ENCODE assay signal across 22 cellular contexts in the genomic region with DNA sequence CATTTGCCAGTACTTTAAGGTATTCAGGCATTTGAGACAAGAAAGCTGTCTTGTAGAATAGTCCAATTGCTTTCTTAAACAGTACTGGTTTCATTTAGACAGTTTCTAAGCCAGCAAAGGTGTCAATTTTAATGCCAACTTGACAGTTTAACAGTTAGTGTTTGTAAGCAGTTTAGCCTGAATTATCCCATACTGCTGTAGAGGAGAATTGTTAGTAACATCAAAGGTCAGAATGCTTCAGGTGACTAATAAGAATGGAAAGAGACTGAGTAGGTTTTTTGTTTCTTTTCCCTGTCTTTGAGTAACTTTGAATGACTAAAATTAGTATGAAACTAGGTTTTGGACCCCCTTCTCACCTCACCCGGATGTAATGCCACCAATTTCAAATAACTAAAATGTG. TPM values are rescaled to one million over a fixed set of nuclear protein-coding genes. Genes with fewer than 3 reads are reported as not detected.
DNase-seq lines count a peak whose midpoint lies in the region; ATAC-seq, FAIRE-seq and TF ChIP-seq lines count a peak whose summit lies in the region.
"Had no signal": no experiment of that assay in that cellular context is flagged by ENCODE, and none has a peak within 500 bp of the region (broad histone marks: within the 10 kb centered on the region; RNA-seq: fewer than 3 reads in every experiment).

No MANE protein-coding gene starts in this region.

- TF ChIP-seq EP300 in HepG2 (IDR thresholded peaks at IDR 0.05; ENCODE audit: low read depth in 2 of 2, low read length in 2 of 2) (no peak), HepG2 (CRISPR knock-in tag; IDR thresholded peaks at IDR 0.05; ENCODE audit: borderline replicate concordance) (no peak)

- no peak overlapping the region for H3K4me2 ChIP-seq in HepG2 (ENCODE audit: low read depth, low read length)
- peak overlapping the region; percentile 2 for H3K4me2 ChIP-seq in endothelial cell of umbilical vein (ENCODE audit: insufficient read depth, low read length)

- H3K36me3 Mint-ChIP-seq in activated CD4-positive, alpha-beta T cell treated with anti-CD3 and anti-CD28 coated beads for 36 hours (ENCODE audit: low read depth), result peaks cover 23% of the 10 kb centered on the region
- H3K36me3 Mint-ChIP-seq in activated CD4-positive, alpha-beta T cell treated with anti-CD3 and anti-CD28 coated beads, Interleukin-2, amount 10 ng/mL, durations not matched to agents 7 days and 5 days (ENCODE audit: low read depth), result peaks cover 20% of the 10 kb centered on the region

- H3K4me1 Mint-ChIP-seq in activated CD4-positive, alpha-beta T cell treated with anti-CD3 and anti-CD28 coated beads for 36 hours, result peaks cover 32% of the 10 kb centered on the region
- peaks cover 20% of the 10 kb centered on the region for H3K4me1 Mint-ChIP-seq in activated CD4-positive, alpha-beta T cell treated with anti-CD3 and anti-CD28 coated beads, Interleukin-2, amount 10 ng/mL, durations not matched to agents 7 days and 5 days

- H3K9me3 ChIP-seq in HepG2 (ENCODE audit: low read length) (no peaks in the 10 kb centered on the region), right lobe of liver (no peaks in the 10 kb centered on the region), endothelial cell of umbilical vein (replicated peaks; ENCODE audit: control insufficient read depth, insufficient read depth, low read length) (no peaks in the 10 kb centered on the region), uterus (no peaks in the 10 kb centered on the region)
- H3K9me3 ChIP-seq: gastroesophageal sphincter, upper lobe of right lung had no signal

- TF ChIP-seq CTCF in HepG2 (CRISPR knock-in tag; IDR thresholded peaks at IDR 0.05), result no peak
- no peak for TF ChIP-seq CTCF in right lobe of liver (IDR thresholded peaks at IDR 0.05)
- TF ChIP-seq CTCF in endothelial cell of umbilical vein (IDR thresholded peaks at IDR 0.05; ENCODE audit: extremely low read depth in 1 of 2, insufficient read depth in 1 of 2, low read depth in 1 of 2, low read length in 2 of 2), result no peak
- TF ChIP-seq CTCF in uterus (IDR thresholded peaks at IDR 0.05), result no peak

- FAIRE-seq in HepG2 (lab: Jason Lieb, UNC), result no peak
- FAIRE-seq in endothelial cell of umbilical vein (lab: Jason Lieb, UNC), result no peak
- FAIRE-seq: keratinocyte had no signal

- intact Hi-C loops in activated CD4-positive, alpha-beta T cell treated with anti-CD3 and anti-CD28 coated beads for 36 hours (cut with DNase I, micrococcal nuclease), result loop anchor here (2.0 to 10.0 kb wide), 3 partner anchors 44 to 68 kb away; a partner anchor contains a TSS
- intact Hi-C loops in HepG2 (cut with micrococcal nuclease; ENCODE audit: unreplicated experiment) (no loop called here), right lobe of liver (cut with DNase I) (loop anchor here in 1 of 2 donors (10.0 kb wide), 1 partner anchor 54 kb away; a partner anchor contains a TSS), endothelial cell of umbilical vein (cut with micrococcal nuclease) (loop anchor here (1.0 kb wide), 1 partner anchor 70 kb away; a partner anchor contains a TSS), uterus (cut with DNase I; ENCODE audit: low total_unique reads) (no loop called here)

- no peaks in the 10 kb centered on the region for H3K27me3 Mint-ChIP-seq in activated CD4-positive, alpha-beta T cell treated with anti-CD3 and anti-CD28 coated beads for 36 hours
- no peaks in the 10 kb centered on the region for H3K27me3 Mint-ChIP-seq in activated CD4-positive, alpha-beta T cell treated with anti-CD3 and anti-CD28 coated beads, Interleukin-2, amount 10 ng/mL, durations not matched to agents 7 days and 5 days
- H3K27me3 Mint-ChIP-seq: CD8-positive, alpha-beta memory T cell had no signal

- POLR2A ChIA-PET in activated CD4-positive, alpha-beta T cell treated with anti-CD3 and anti-CD28 coated beads for 36 hours (lab: Charles Lee), result interaction anchor here (0.6 to 0.7 kb wide), 2 partner anchors 87 to 1554 kb away, joined by 4 to 5 read pairs; no protein-coding TSS in a partner anchor
- POLR2A ChIA-PET in activated CD4-positive, alpha-beta T cell treated with anti-CD3 and anti-CD28 coated beads, Interleukin-2, amount 10 ng/mL, durations not matched to agents 7 days and 5 days (lab: Charles Lee), result no interaction called here
- POLR2A ChIA-PET in HepG2 (lab: Yijun Ruan, JAX), result no interaction called here
- POLR2A ChIA-PET in endothelial cell of umbilical vein (lab: Charles Lee), result no interaction called here

- TF ChIP-seq POLR2A in HepG2 (IDR thresholded peaks at IDR 0.05; ENCODE audit: insufficient read depth in 1 of 2, low read depth in 2 of 2, low read length in 2 of 2), result no peak
- TF ChIP-seq POLR2A in right lobe of liver (IDR thresholded peaks at IDR 0.05), result no peak
- TF ChIP-seq POLR2A in endothelial cell of umbilical vein (IDR thresholded peaks at IDR 0.05; ENCODE audit: low read depth, low read length), result no peak
- TF ChIP-seq POLR2A in uterus (IDR thresholded peaks at IDR 0.05), result no peak

- BruUV-seq in HepG2 (replicated peaks; lab: Mats Ljungman, UMichigan) (no TSS peak), endothelial cell of umbilical vein (replicated peaks; lab: Mats Ljungman, UMichigan) (no TSS peak)

- dilution Hi-C loops in endothelial cell of umbilical vein (cut with MboI; ENCODE audit: extremely low pct_ligation_motif_present, low sequenced_read_pairs), result no loop called here

- H3K4me3 ChIP-seq in HepG2 (replicated peaks in 1 of 3; ENCODE audit: insufficient read depth in 1 of 3, low read depth in 2 of 3, low read length in 3 of 3) (no peak overlapping the region), right lobe of liver (no peak overlapping the region), endothelial cell of umbilical vein (replicated peaks in 1 of 3; ENCODE audit: insufficient read depth in 1 of 3, low read depth in 1 of 3, low read length in 3 of 3) (no peak overlapping the region), uterus (no peak overlapping the region)
- H3K4me3 ChIP-seq: cardiac muscle cell, gastroesophageal sphincter, lung, upper lobe of right lung had no signal

- no peaks in the 10 kb centered on the region for H3K79me2 ChIP-seq in HepG2 (ENCODE audit: insufficient read depth, low read length)
- no peaks in the 10 kb centered on the region for H3K79me2 ChIP-seq in endothelial cell of umbilical vein (ENCODE audit: control insufficient read depth, insufficient read depth, low read length)

- H3K9ac ChIP-seq in HepG2 (ENCODE audit: insufficient read depth, low read depth, low read length) (no peak overlapping the region), endothelial cell of umbilical vein (replicated peaks; ENCODE audit: extremely low read depth, insufficient read depth, low read length) (no peak overlapping the region)

- H3K4me1 ChIP-seq in HepG2 (ENCODE audit: insufficient read depth, low read length), result peaks cover 12% of the 10 kb centered on the region
- peaks cover 0 to 2% (median 0%) of the 10 kb centered on the region in 4 donors for H3K4me1 ChIP-seq in right lobe of liver
- H3K4me1 ChIP-seq in endothelial cell of umbilical vein (ENCODE audit: control insufficient read depth, extremely low read depth, insufficient read depth, low read length), result peaks cover 15% of the 10 kb centered on the region
- H3K4me1 ChIP-seq in uterus, result no peaks in the 10 kb centered on the region

- H3K4me3 Mint-ChIP-seq in activated CD4-positive, alpha-beta T cell treated with anti-CD3 and anti-CD28 coated beads for 36 hours, result no peak overlapping the region
- H3K4me3 Mint-ChIP-seq in activated CD4-positive, alpha-beta T cell treated with anti-CD3 and anti-CD28 coated beads, Interleukin-2, amount 10 ng/mL, durations not matched to agents 7 days and 5 days, result no peak overlapping the region
- H3K4me3 Mint-ChIP-seq: CD8-positive, alpha-beta memory T cell had no signal

- H3K36me3 ChIP-seq in HepG2 (replicated peaks in 1 of 2; ENCODE audit: control insufficient read depth in 1 of 2, insufficient read depth in 2 of 2, low read length in 2 of 2) (peaks cover 2 to 18% of the 10 kb centered on the region in 2 experiments; a peak in 4 of 5 replicates), right lobe of liver (no peaks in the 10 kb centered on the region), endothelial cell of umbilical vein (ENCODE audit: control insufficient read depth in 2 of 2, extremely low read depth in 1 of 2, insufficient read depth in 2 of 2, low read length in 2 of 2) (peaks cover 0 to 2% of the 10 kb centered on the region in 2 experiments), uterus (no peaks in the 10 kb centered on the region)

- H3K27ac ChIP-seq in HepG2 (ENCODE audit: extremely low read length, insufficient read depth, low read length) (no peak overlapping the region), right lobe of liver (no peak overlapping the region), endothelial cell of umbilical vein (ENCODE audit: insufficient read depth, low read depth, low read length) (peak overlapping the region; percentile 10), uterus (peak overlapping the region; percentile 36 to 54)
- H3K27ac ChIP-seq: cardiac muscle cell, HL-60, upper lobe of right lung had no signal

- peak; percentile 80 for ATAC-seq in activated CD4-positive, alpha-beta T cell treated with anti-CD3 and anti-CD28 coated beads for 36 hours
- ATAC-seq in HepG2 (no peak), right lobe of liver (no peak), GM19467 (IDR thresholded peaks at IDR 0.05; ENCODE audit: unreplicated experiment) (no peak)
- ATAC-seq: gastroesophageal sphincter, upper lobe of right lung had no signal

- WGBS in HepG2 (ENCODE audit: low lambda C conversion rate), result 91% methylated on average over 1 of the region's 1 CpG
- 67% methylated on average over 1 of the region's 1 CpG for WGBS in right lobe of liver (ENCODE audit: insufficient coverage, low coverage, low lambda C conversion rate, missing lambda C conversion rate)

- H3K27ac Mint-ChIP-seq in activated CD4-positive, alpha-beta T cell treated with anti-CD3 and anti-CD28 coated beads for 36 hours, result peak overlapping the region; percentile 51
- no peak overlapping the region for H3K27ac Mint-ChIP-seq in activated CD4-positive, alpha-beta T cell treated with anti-CD3 and anti-CD28 coated beads, Interleukin-2, amount 10 ng/mL, durations not matched to agents 7 days and 5 days

- H3K27me3 ChIP-seq in HepG2 (ENCODE audit: control insufficient read depth in 1 of 2, insufficient read depth in 2 of 2, low read length in 2 of 2) (no peaks in the 10 kb centered on the region), right lobe of liver (no peaks in the 10 kb centered on the region), endothelial cell of umbilical vein (ENCODE audit: control insufficient read depth in 2 of 2, insufficient read depth in 2 of 2, low read length in 2 of 2) (no peaks in the 10 kb centered on the region), uterus (no peaks in the 10 kb centered on the region)
- H3K27me3 ChIP-seq: cardiac muscle cell, gastroesophageal sphincter, upper lobe of right lung had no signal

- no peak for TF ChIP-seq RAD21 in HepG2 (CRISPR knock-in tag; IDR thresholded peaks at IDR 0.05)

- no peak for DNase-seq in activated CD4-positive, alpha-beta T cell treated with anti-CD3 and anti-CD28 coated beads for 36 hours
- no peak for DNase-seq in activated CD4-positive, alpha-beta T cell treated with anti-CD3 and anti-CD28 coated beads, Interleukin-2, amount 10 ng/mL, durations not matched to agents 7 days and 5 days
- no peak for DNase-seq in HepG2 (ENCODE audit: low spot score)
- DNase-seq in right lobe of liver, result no peak
- DNase-seq in endothelial cell of umbilical vein (ENCODE audit: low read depth, low spot score), result peak; percentile 66
- no peak for DNase-seq in uterus
- no peak for DNase-seq in cerebellar cortex (ENCODE audit: low spot score)
- DNase-seq: 8988T; activated gamma-delta T cell treated with Interleukin-2 at 50 U/mL for 16 hours; anterior cingulate cortex; CD8-positive, alpha-beta memory T cell; NCI-H1048; NCI-H1930; NCI-H345; NCI-H774; upper lobe of right lung had no signal

- no peaks in the 10 kb centered on the region for H3K9me1 ChIP-seq in endothelial cell of umbilical vein (replicated peaks; ENCODE audit: control insufficient read depth, extremely low read depth, insufficient read depth, low read length)

- no peak overlapping the region for H2AFZ ChIP-seq in HepG2 (ENCODE audit: low read length)
- H2AFZ ChIP-seq in endothelial cell of umbilical vein (ENCODE audit: low read depth, low read length), result no peak overlapping the region

- no peaks in the 10 kb centered on the region for H3K9me3 Mint-ChIP-seq in activated CD4-positive, alpha-beta T cell treated with anti-CD3 and anti-CD28 coated beads for 36 hours (ENCODE audit: low read depth)
- no peaks in the 10 kb centered on the region for H3K9me3 Mint-ChIP-seq in activated CD4-positive, alpha-beta T cell treated with anti-CD3 and anti-CD28 coated beads, Interleukin-2, amount 10 ng/mL, durations not matched to agents 7 days and 5 days
- H3K9me3 Mint-ChIP-seq: CD8-positive, alpha-beta memory T cell had no signal

- H4K20me1 ChIP-seq in HepG2 (ENCODE audit: insufficient read depth, low read length) (no peaks in the 10 kb centered on the region), endothelial cell of umbilical vein (replicated peaks; ENCODE audit: control insufficient read depth, extremely low read depth, insufficient read depth, low read length) (no peaks in the 10 kb centered on the region)

- CTCF ChIA-PET in activated CD4-positive, alpha-beta T cell treated with anti-CD3 and anti-CD28 coated beads for 36 hours (lab: Charles Lee), result interaction anchor here (0.6 to 1.5 kb wide), 4 partner anchors 8 to 54 kb away, joined by 3 to 5 read pairs (median 3); a partner anchor contains a TSS
- CTCF ChIA-PET in activated CD4-positive, alpha-beta T cell treated with anti-CD3 and anti-CD28 coated beads, Interleukin-2, amount 10 ng/mL, durations not matched to agents 7 days and 5 days (lab: Charles Lee), result interaction anchor here (1.1 to 1.6 kb wide), 2 partner anchors 15 to 55 kb away, joined by 3 to 5 read pairs; a partner anchor contains a TSS
- CTCF ChIA-PET in HepG2 (lab: Yijun Ruan, JAX; ENCODE audit: low intra/inter-chr PET ratio, low total read pairs) (no interaction called here), endothelial cell of umbilical vein (lab: Charles Lee) (interaction anchor here (0.9 kb wide), 1 partner anchor 55 kb away, joined by 4 read pairs; a partner anchor contains a TSS)

- in situ Hi-C loops in HepG2 (cut with HindIII; ENCODE audit: extremely low pct_ligation_motif_present, low pct_unique_long_range_greater_than_20kb), result no loop called here

RNA-seq across cellular contexts. Expression of a gene that starts 29.5 kb away (rescaled TPM):
- 100 to 1,000 TPM; 122 to 233 TPM for total RNA-seq in activated CD4-positive, alpha-beta T cell treated with anti-CD3 and anti-CD28 coated beads for 36 hours
- total RNA-seq in activated CD4-positive, alpha-beta T cell treated with anti-CD3 and anti-CD28 coated beads, Interleukin-2, amount 10 ng/mL, durations not matched to agents 7 days and 5 days, result 100 to 1,000 TPM in 1 of 2 experiments, 10 to 100 TPM in 1; 98.6 to 122 TPM
- 222 and 289 TPM in 2 replicates for total RNA-seq in HepG2 (2016; rRNA removed; fragmentation: Illumina TruSeq; extraction: Trizol)
- total RNA-seq in HepG2 (2016; cell fraction: cytosol; rRNA removed; fragmentation: Illumina TruSeq; extraction: Trizol; ENCODE audit: low read depth), result 104 and 114 TPM in 2 replicates
- 211 and 292 TPM in 2 replicates for total RNA-seq in HepG2 (2016; cell fraction: insoluble cytoplasmic fraction; rRNA removed; fragmentation: Illumina TruSeq; extraction: Trizol)
- total RNA-seq in HepG2 (2016; cell fraction: membrane; rRNA removed; fragmentation: Illumina TruSeq; extraction: Trizol), result 204 and 207 TPM in 2 replicates
- 115 and 129 TPM in 2 replicates for total RNA-seq in HepG2 (2016; cell fraction: nucleus; rRNA removed; fragmentation: Illumina TruSeq; extraction: Trizol)
- polyA plus RNA-seq in HepG2 (2011; rRNA removed), result 51.4 and 67.9 TPM in 2 replicates
- polyA plus RNA-seq in HepG2 (2011; cell fraction: cytosol; rRNA removed), result 57.5 and 78.7 TPM in 2 replicates
- polyA plus RNA-seq in HepG2 (2011; cell fraction: nucleus; rRNA removed), result 39.7 and 47.6 TPM in 2 replicates
- polyA plus RNA-seq in HepG2 (2012), result 254 and 278 TPM in 2 replicates
- 130 and 148 TPM in 2 replicates for polyA plus RNA-seq in HepG2 (2016; cell fraction: cytosol; fragmentation: Illumina TruSeq; extraction: Trizol; ENCODE audit: low read depth)
- 312 and 323 TPM in 2 replicates for polyA plus RNA-seq in HepG2 (2016; cell fraction: insoluble cytoplasmic fraction; fragmentation: Illumina TruSeq; extraction: Trizol; ENCODE audit: low read depth)
- 182 and 196 TPM in 2 replicates for polyA plus RNA-seq in HepG2 (2016; cell fraction: membrane; fragmentation: Illumina TruSeq; extraction: Trizol; ENCODE audit: low read depth)
- 145 and 163 TPM in 2 replicates for polyA plus RNA-seq in HepG2 (2016; cell fraction: nucleus; fragmentation: Illumina TruSeq; extraction: Trizol; ENCODE audit: insufficient read depth, low read depth)
- polyA minus RNA-seq in HepG2 (2011; rRNA and poly(A)+ RNA removed; ENCODE audit: low replicate concordance), result 45.3 and 49.0 TPM in 2 replicates
- 83.7 and 98.7 TPM in 2 replicates for polyA minus RNA-seq in HepG2 (2011; cell fraction: cytosol; rRNA and poly(A)+ RNA removed)
- polyA minus RNA-seq in HepG2 (2011; cell fraction: nucleus; rRNA and poly(A)+ RNA removed), result 59.0 and 61.9 TPM in 2 replicates
- 10 to 100 TPM; 48.3 to 92.7 (median 70.2) TPM for total RNA-seq in right lobe of liver
- 220 and 222 TPM in 2 replicates for total RNA-seq in endothelial cell of umbilical vein
- polyA plus RNA-seq in endothelial cell of umbilical vein, result 65.5 and 89.3 TPM in 2 replicates
- 131 and 135 TPM in 2 replicates for polyA plus RNA-seq in endothelial cell of umbilical vein (2011; cell fraction: cytosol; rRNA removed)
- 94.4 and 118 TPM in 2 replicates for polyA plus RNA-seq in endothelial cell of umbilical vein (2011; cell fraction: nucleus; rRNA removed)
- 297 and 299 TPM in 2 replicates for polyA plus RNA-seq in endothelial cell of umbilical vein (2012)
- polyA minus RNA-seq in endothelial cell of umbilical vein, result 55.0 and 58.7 TPM in 2 replicates
- 132 TPM for polyA minus RNA-seq in endothelial cell of umbilical vein (2011; cell fraction: cytosol; rRNA and poly(A)+ RNA removed)
- 31.6 and 39.6 TPM in 2 replicates for polyA minus RNA-seq in endothelial cell of umbilical vein (2011; cell fraction: nucleus; rRNA and poly(A)+ RNA removed)
- 100 to 1,000 TPM in 1 of 4 donors, 10 to 100 TPM in 3; 57.6 to 119 (median 76.5) TPM for total RNA-seq in uterus

RNA-seq across cellular contexts. Expression of a gene that starts 54.7 kb away (rescaled TPM):
- 10 to 100 TPM; 28.1 to 41.0 TPM for total RNA-seq in activated CD4-positive, alpha-beta T cell treated with anti-CD3 and anti-CD28 coated beads for 36 hours
- total RNA-seq in activated CD4-positive, alpha-beta T cell treated with anti-CD3 and anti-CD28 coated beads, Interleukin-2, amount 10 ng/mL, durations not matched to agents 7 days and 5 days, result 10 to 100 TPM; 27.3 to 44.7 TPM
- 9.8 and 18.4 TPM in 2 replicates for total RNA-seq in HepG2 (2016; rRNA removed; fragmentation: Illumina TruSeq; extraction: Trizol)
- 12.2 and 16.1 TPM in 2 replicates for total RNA-seq in HepG2 (2016; cell fraction: cytosol; rRNA removed; fragmentation: Illumina TruSeq; extraction: Trizol; ENCODE audit: low read depth)
- 10.6 and 19.5 TPM in 2 replicates for total RNA-seq in HepG2 (2016; cell fraction: insoluble cytoplasmic fraction; rRNA removed; fragmentation: Illumina TruSeq; extraction: Trizol)
- total RNA-seq in HepG2 (2016; cell fraction: membrane; rRNA removed; fragmentation: Illumina TruSeq; extraction: Trizol), result 12.0 and 14.7 TPM in 2 replicates
- total RNA-seq in HepG2 (2016; cell fraction: nucleus; rRNA removed; fragmentation: Illumina TruSeq; extraction: Trizol), result 14.6 and 16.0 TPM in 2 replicates
- 11.8 and 12.6 TPM in 2 replicates for polyA plus RNA-seq in HepG2 (2011; rRNA removed)
- 6.8 and 16.3 TPM in 2 replicates for polyA plus RNA-seq in HepG2 (2011; cell fraction: cytosol; rRNA removed)
- 56.9 and 70.5 TPM in 2 replicates for polyA plus RNA-seq in HepG2 (2011; cell fraction: nucleus; rRNA removed)
- polyA plus RNA-seq in HepG2 (2012), result 8.1 and 13.6 TPM in 2 replicates
- 10.0 and 12.3 TPM in 2 replicates for polyA plus RNA-seq in HepG2 (2016; cell fraction: cytosol; fragmentation: Illumina TruSeq; extraction: Trizol; ENCODE audit: low read depth)
- polyA plus RNA-seq in HepG2 (2016; cell fraction: insoluble cytoplasmic fraction; fragmentation: Illumina TruSeq; extraction: Trizol; ENCODE audit: low read depth), result 8.1 and 10.1 TPM in 2 replicates
- polyA plus RNA-seq in HepG2 (2016; cell fraction: membrane; fragmentation: Illumina TruSeq; extraction: Trizol; ENCODE audit: low read depth), result 9.1 and 10.0 TPM in 2 replicates
- 30.4 and 30.9 TPM in 2 replicates for polyA plus RNA-seq in HepG2 (2016; cell fraction: nucleus; fragmentation: Illumina TruSeq; extraction: Trizol; ENCODE audit: insufficient read depth, low read depth)
- 5.5 and 7.7 TPM in 2 replicates for polyA minus RNA-seq in HepG2 (2011; rRNA and poly(A)+ RNA removed; ENCODE audit: low replicate concordance)
- 3.2 and 9.5 TPM in 2 replicates for polyA minus RNA-seq in HepG2 (2011; cell fraction: cytosol; rRNA and poly(A)+ RNA removed)
- 3.4 and 4.1 TPM in 2 replicates for polyA minus RNA-seq in HepG2 (2011; cell fraction: nucleus; rRNA and poly(A)+ RNA removed)
- total RNA-seq in right lobe of liver, result 10 to 100 TPM; 14.3 to 88.7 (median 22.1) TPM
- 14.0 and 18.6 TPM in 2 replicates for total RNA-seq in endothelial cell of umbilical vein
- polyA plus RNA-seq in endothelial cell of umbilical vein, result 18.4 and 26.6 TPM in 2 replicates
- 5.8 and 10.4 TPM in 2 replicates for polyA plus RNA-seq in endothelial cell of umbilical vein (2011; cell fraction: cytosol; rRNA removed)
- 15.1 and 16.8 TPM in 2 replicates for polyA plus RNA-seq in endothelial cell of umbilical vein (2011; cell fraction: nucleus; rRNA removed)
- polyA plus RNA-seq in endothelial cell of umbilical vein (2012), result 10.8 and 17.0 TPM in 2 replicates
- polyA minus RNA-seq in endothelial cell of umbilical vein, result 1.2 and 1.9 TPM in 2 replicates
- 24.6 TPM for polyA minus RNA-seq in endothelial cell of umbilical vein (2011; cell fraction: cytosol; rRNA and poly(A)+ RNA removed)
- polyA minus RNA-seq in endothelial cell of umbilical vein (2011; cell fraction: nucleus; rRNA and poly(A)+ RNA removed), result 2.5 and 3.8 TPM in 2 replicates
- 10 to 100 TPM in 3 of 4 donors, 1 to 10 TPM in 1; 3.2 to 59.7 (median 22.9) TPM for total RNA-seq in uterus

Comparison
In these comparisons a context has a peak if more than half of its experiments do, and no peak if none do; other contexts are left out.
1. H3K27ac ChIP-seq: peak in endothelial cell of umbilical vein (single experiment) and uterus (2 of 2); none in HepG2 (single experiment) and right lobe of liver (0 of 3).
2. intact Hi-C loops: an anchor here in activated CD4-positive, alpha-beta T cell treated with anti-CD3 and anti-CD28 coated beads for 36 hours (2.0 to 10.0 kb wide) and endothelial cell of umbilical vein (1.0 kb wide); none called in HepG2 and uterus.